8 cellular contexts compared by ENCODE assay signal in genomic region chr1:185156321-185156853, GRCh38. TPM values are rescaled to one million over a fixed set of nuclear protein-coding genes. Genes with fewer than 3 reads are reported as not detected.
DNase-seq lines count a peak whose midpoint lies in the region; ATAC-seq and TF ChIP-seq lines count a peak whose summit lies in the region.

No MANE protein-coding gene starts in this region.

- no peaks in the 10 kb centered on the region for H3K9me3 Mint-ChIP-seq in CD8-positive, alpha-beta memory T cell
- H3K9me3 Mint-ChIP-seq in T-cell = no peaks in the 10 kb centered on the region
- H3K9me3 Mint-ChIP-seq in neural progenitor cell = no peaks in the 10 kb centered on the region

- POLR2A ChIA-PET in CD8-positive, alpha-beta memory T cell (lab: Charles Lee) = interaction anchor here (0.5 to 2.7 kb wide), 6 partner anchors 13 to 1218 kb away, joined by 3 to 23 read pairs (median 6); partner anchors contain the start of genes EDEM3, IVNS1ABP and TPR
- POLR2A ChIA-PET in T-cell (lab: Charles Lee) = interaction anchor here (0.5 to 1.0 kb wide), 5 partner anchors 10 to 359 kb away, joined by 3 to 9 read pairs (median 4); partner anchors contain the start of gene RNF2 (in 1 of the 2)

- peak; percentile 22 for ATAC-seq in GM19328 (IDR thresholded peaks at IDR 0.05; ENCODE audit: unreplicated experiment)
- ATAC-seq in HG03280 (IDR thresholded peaks at IDR 0.05; ENCODE audit: unreplicated experiment) = peak; percentile 26
- peak; percentile 36 to 41 (median 40) for ATAC-seq in T-cell (replicated peaks in 1 of 4)

- intact Hi-C loops in esophagus squamous epithelium (cut with DNase I) = no loop called here

- H3K4me3 Mint-ChIP-seq in CD8-positive, alpha-beta memory T cell = peak overlapping the region; percentile 96 to 99 (median 99)
- H3K4me3 Mint-ChIP-seq in T-cell = peak overlapping the region; percentile 98 to 100 (median 98)
- H3K4me3 Mint-ChIP-seq in neural progenitor cell = peak overlapping the region; percentile 99

- H3F3A ChIP-seq in neural progenitor cell (ENCODE audit: low read depth) = peaks cover 7% of the 10 kb centered on the region

- H3K27ac ChIP-seq in CD8-positive, alpha-beta memory T cell (ENCODE audit: low read depth, low read length) = peak overlapping the region; percentile 98
- H3K27ac ChIP-seq in esophagus squamous epithelium (peak overlapping the region; percentile 96 to 99 (median 98)), neural progenitor cell (peak overlapping the region; percentile 87)

- no peak for TF ChIP-seq POLR2A in esophagus squamous epithelium (IDR thresholded peaks at IDR 0.05)

- H3K79me2 ChIP-seq in neural progenitor cell (ENCODE audit: low read depth) = peaks cover 26% of the 10 kb centered on the region

- H3K4me2 ChIP-seq in neural progenitor cell = peak overlapping the region; percentile 87

- peaks cover 14% of the 10 kb centered on the region for H4K20me1 ChIP-seq in neural progenitor cell (ENCODE audit: low read depth)

- H3K4me3 ChIP-seq in CD8-positive, alpha-beta memory T cell (ENCODE audit: low read length) = peak overlapping the region; percentile 90
- H3K4me3 ChIP-seq in esophagus squamous epithelium (peak overlapping the region; percentile 64 to 95 (median 88)), neural progenitor cell (peak overlapping the region; percentile 63)

- H3K4me1 ChIP-seq in CD8-positive, alpha-beta memory T cell (ENCODE audit: insufficient read depth, low read length) = peaks cover 14% of the 10 kb centered on the region
- H3K4me1 ChIP-seq in esophagus squamous epithelium (peaks cover 0 to 45% (median 13%) of the 10 kb centered on the region in 3 donors), neural progenitor cell (peaks cover 18% of the 10 kb centered on the region)

- H3K9ac ChIP-seq in neural progenitor cell = peak overlapping the region; percentile 85

- CTCF ChIA-PET in CD8-positive, alpha-beta memory T cell (lab: Charles Lee) = interaction anchor here (1.3 to 1.4 kb wide), 2 partner anchors 14 to 159 kb away, joined by 3 to 7 read pairs; no protein-coding TSS in a partner anchor
- CTCF ChIA-PET in T-cell (lab: Charles Lee) = interaction anchor here in 1 of 2 donors (3.9 kb wide), 1 partner anchor 13 kb away, joined by 28 read pairs; no protein-coding TSS in a partner anchor

- peak overlapping the region; percentile 46 for H2AFZ ChIP-seq in neural progenitor cell (replicated peaks)

- H3K27ac Mint-ChIP-seq in CD8-positive, alpha-beta memory T cell = peak overlapping the region; percentile 93 to 100 (median 99)
- H3K27ac Mint-ChIP-seq in T-cell (peak overlapping the region; percentile 95 to 99), neural progenitor cell (peak overlapping the region; percentile 94)

- peaks cover 0 to 24% (median 4%) of the 10 kb centered on the region in 3 donors for H3K36me3 Mint-ChIP-seq in CD8-positive, alpha-beta memory T cell
- H3K36me3 Mint-ChIP-seq in T-cell (peaks cover 14% of the 10 kb centered on the region), neural progenitor cell (no peaks in the 10 kb centered on the region)

- no peaks in the 10 kb centered on the region for H3K36me3 ChIP-seq in CD8-positive, alpha-beta memory T cell (ENCODE audit: insufficient read depth, low read length)
- H3K36me3 ChIP-seq in esophagus squamous epithelium = peaks cover 0 to 9% (median 0%) of the 10 kb centered on the region in 3 donors
- no peaks in the 10 kb centered on the region for H3K36me3 ChIP-seq in neural progenitor cell

- TF ChIP-seq CTCF in esophagus squamous epithelium (IDR thresholded peaks at IDR 0.05) (no peak), neural progenitor cell (IDR thresholded peaks at IDR 0.05) (no peak)

- peaks cover 41 to 49% (median 47%) of the 10 kb centered on the region in 3 donors for H3K4me1 Mint-ChIP-seq in CD8-positive, alpha-beta memory T cell
- H3K4me1 Mint-ChIP-seq in T-cell (peaks cover 50 to 53% (median 52%) of the 10 kb centered on the region in 3 donors), neural progenitor cell (peaks cover 27% of the 10 kb centered on the region)

- 0% methylated on average over 12 to 16 of the region's 29 CpGs for WGBS in esophagus squamous epithelium, 2 donors

- H3K27me3 ChIP-seq in CD8-positive, alpha-beta memory T cell (ENCODE audit: insufficient read depth, low read length, poor library complexity, severe bottlenecking) = no peaks in the 10 kb centered on the region
- H3K27me3 ChIP-seq in esophagus squamous epithelium (no peaks in the 10 kb centered on the region), neural progenitor cell (no peaks in the 10 kb centered on the region)

- no peaks in the 10 kb centered on the region for H3K9me3 ChIP-seq in CD8-positive, alpha-beta memory T cell (ENCODE audit: low read length)
- no peaks in the 10 kb centered on the region for H3K9me3 ChIP-seq in esophagus squamous epithelium
- H3K9me3 ChIP-seq in neural progenitor cell (ENCODE audit: low read depth) = no peaks in the 10 kb centered on the region

- no peak for DNase-seq in CD8-positive, alpha-beta memory T cell
- DNase-seq in T-cell (peak in 8 of 34 experiments; percentile 1 to 54 (median 10)), esophagus squamous epithelium (lab: John Stamatoyannopoulos, UW) (no peak), neural progenitor cell (ENCODE audit: low spot score) (no peak), NCI-H2107 (lab: John Stamatoyannopoulos, UW) (no peak)
- DNase-seq in activated CD4-positive, alpha-beta T cell treated with anti-CD3 and anti-CD28 coated beads, Interleukin-2, amount 50 U/mL, for 48 hours = no peak

- no peaks in the 10 kb centered on the region for H3K27me3 Mint-ChIP-seq in CD8-positive, alpha-beta memory T cell
- no peaks in the 10 kb centered on the region for H3K27me3 Mint-ChIP-seq in T-cell
- H3K27me3 Mint-ChIP-seq in neural progenitor cell (ENCODE audit: insufficient read depth, low read depth) = peaks cover 6% of the 10 kb centered on the region

RNA-seq across cellular contexts. Expression of gene TRMT1L, which starts 0.4 kb away (rescaled TPM):
- 10 to 100 TPM; 23.2 to 25.5 TPM for total RNA-seq in CD8-positive, alpha-beta memory T cell
- polyA plus RNA-seq in CD8-positive, alpha-beta memory T cell = 15.3 TPM
- total RNA-seq in T-cell = 10 to 100 TPM in 4 of 5 donors, 1 to 10 TPM in 1; 6.2 to 23.4 (median 22.1) TPM
- 10 to 100 TPM in 3 of 4 donors, 1 to 10 TPM in 1; 7.9 to 29.9 (median 15.3) TPM for total RNA-seq in esophagus squamous epithelium
- 41.2 and 58.9 TPM in 2 replicates for total RNA-seq in neural progenitor cell (ENCODE audit: low replicate concordance)

RNA-seq across cellular contexts. Expression of gene SWT1, which starts 0.6 kb away (rescaled TPM):
- 1 to 10 TPM; 2.3 to 2.7 TPM for total RNA-seq in CD8-positive, alpha-beta memory T cell
- 2.7 TPM for polyA plus RNA-seq in CD8-positive, alpha-beta memory T cell
- total RNA-seq in T-cell (1 to 10 TPM; 6.4 to 9.8 (median 8.5) TPM), esophagus squamous epithelium (1 to 10 TPM; 1.9 to 6.5 (median 3.5) TPM), neural progenitor cell (ENCODE audit: low replicate concordance) (9.1 and 12.4 TPM in 2 replicates)
